25 cellular contexts compared by ENCODE assay signal in the genomic region with DNA sequence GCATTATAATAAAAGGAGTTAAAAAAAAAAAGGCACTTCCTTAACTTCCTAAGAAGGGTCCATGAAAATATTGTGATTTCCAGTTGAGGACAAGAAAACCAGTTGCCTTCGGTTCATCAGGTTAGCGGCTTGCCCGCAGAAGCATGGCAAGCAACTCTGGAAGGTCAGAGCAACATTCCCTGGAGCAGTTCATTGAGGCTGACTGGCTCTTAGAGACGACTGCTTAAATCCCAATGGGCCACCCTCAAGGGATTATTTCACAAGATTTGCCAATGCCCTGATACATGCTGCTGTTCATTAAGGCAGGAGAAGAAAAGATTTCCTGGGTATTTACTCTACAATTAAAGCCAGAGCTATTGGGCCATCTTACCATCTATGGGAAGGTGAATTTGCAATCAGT. TPM values are rescaled to one million over a fixed set of nuclear protein-coding genes. Genes with fewer than 3 reads are reported as not detected.
"Had no signal": no experiment of that assay in that cellular context is flagged by ENCODE, and none has a peak within 500 bp of the region (broad histone marks: within the 10 kb centered on the region; RNA-seq: fewer than 3 reads in every experiment).

No MANE protein-coding gene starts in this region.

- H3K27ac Mint-ChIP-seq: naive thymus-derived CD8-positive, alpha-beta T cell; stimulated activated memory B cell treated with anti-CD40 and anti-IgM and Interleukin-4, amounts not matched to agents 10 μg/mL and 1 μg/mL and 100 μg/mL, for 72 hours; stimulated activated naive CD8-positive, alpha-beta T cell treated with anti-CD3 and anti-CD28 coated beads, Interleukin-15, Interleukin-2, amounts not matched to agents 100 ng/mL and 50 ng/mL, for 24 hours had no signal

- H3K4me1 ChIP-seq: sigmoid colon, tibial artery, upper lobe of left lung, uterus had no signal

- DNase-seq: cortex of kidney; dorsolateral prefrontal cortex; effector CD8-positive, alpha-beta T cell; heart right ventricle; hypothalamus; islet precursor cell; mucosa of descending colon; naive thymus-derived CD8-positive, alpha-beta T cell; posterior cingulate gyrus; sigmoid colon; small intestine; stimulated activated CD4-positive, alpha-beta T cell treated with anti-CD3 and anti-CD28 coated beads, Interleukin-12 subunit alpha, Interleukin-12 subunit beta, amount 100 ng/mL, for 4 hours; stimulated activated CD4-positive, alpha-beta T cell treated with anti-CD3 and anti-CD28 coated beads, Interleukin-4, amount 100 ng/mL, for 1 hour; tibial artery; upper lobe of left lung; uterus had no signal

- H3K4me1 Mint-ChIP-seq: naive thymus-derived CD8-positive, alpha-beta T cell; stimulated activated memory B cell treated with anti-CD40 and anti-IgM and Interleukin-4, amounts not matched to agents 10 μg/mL and 1 μg/mL and 100 μg/mL, for 72 hours had no signal

- H3K9me3 ChIP-seq: heart right ventricle, mucosa of descending colon, right atrium auricular region, sigmoid colon, tibial artery, upper lobe of left lung, uterus had no signal

- H3K4me3 Mint-ChIP-seq: naive thymus-derived CD8-positive, alpha-beta T cell; stimulated activated memory B cell treated with anti-CD40 and anti-IgM and Interleukin-4, amounts not matched to agents 10 μg/mL and 1 μg/mL and 100 μg/mL, for 72 hours; stimulated activated naive CD8-positive, alpha-beta T cell treated with anti-CD3 and anti-CD28 coated beads, Interleukin-15, Interleukin-2, amounts not matched to agents 100 ng/mL and 50 ng/mL, for 24 hours had no signal

- H3K27ac ChIP-seq: dorsolateral prefrontal cortex, heart right ventricle, right atrium auricular region, sigmoid colon, tibial artery, upper lobe of left lung, uterus had no signal

- H3K27me3 ChIP-seq: right atrium auricular region, upper lobe of left lung, uterus had no signal

- H3K9me3 Mint-ChIP-seq: naive thymus-derived CD8-positive, alpha-beta T cell; stimulated activated memory B cell treated with anti-CD40 and anti-IgM and Interleukin-4, amounts not matched to agents 10 μg/mL and 1 μg/mL and 100 μg/mL, for 72 hours; stimulated activated naive CD8-positive, alpha-beta T cell treated with anti-CD3 and anti-CD28 coated beads, Interleukin-15, Interleukin-2, amounts not matched to agents 100 ng/mL and 50 ng/mL, for 24 hours had no signal

- ATAC-seq: esophagus mucosa; heart right ventricle; left lobe of liver; mucosa of descending colon; naive thymus-derived CD8-positive, alpha-beta T cell; stimulated activated memory B cell treated with anti-CD40 and anti-IgM and Interleukin-4, amounts not matched to agents 10 μg/mL and 1 μg/mL and 100 μg/mL, for 72 hours had no signal

- H3K36me3 ChIP-seq: heart right ventricle, right atrium auricular region, sigmoid colon, tibial artery, upper lobe of left lung, uterus had no signal

- H3K4me3 ChIP-seq: dorsolateral prefrontal cortex, heart right ventricle, mucosa of descending colon, right atrium auricular region, sigmoid colon, tibial artery, upper lobe of left lung, uterus had no signal

- H3K36me3 Mint-ChIP-seq: naive thymus-derived CD8-positive, alpha-beta T cell; stimulated activated memory B cell treated with anti-CD40 and anti-IgM and Interleukin-4, amounts not matched to agents 10 μg/mL and 1 μg/mL and 100 μg/mL, for 72 hours had no signal

RNA-seq across cellular contexts. Expression of a gene that starts 29.0 kb away (rescaled TPM):
- total RNA-seq: fibroblast of lung; glomerular endothelial cell; naive thymus-derived CD8-positive, alpha-beta T cell; osteocyte; pulmonary artery endothelial cell had no signal

RNA-seq across cellular contexts. Expression of a gene that starts 43.4 kb away (rescaled TPM):
- total RNA-seq: fibroblast of lung; glomerular endothelial cell; heart right ventricle; left lobe of liver; mucosa of descending colon; naive thymus-derived CD8-positive, alpha-beta T cell; osteocyte; pulmonary artery endothelial cell; right atrium auricular region; uterus had no signal
